Comparison of ENCODE assay signal across 8 cellular contexts in the genomic region with DNA sequence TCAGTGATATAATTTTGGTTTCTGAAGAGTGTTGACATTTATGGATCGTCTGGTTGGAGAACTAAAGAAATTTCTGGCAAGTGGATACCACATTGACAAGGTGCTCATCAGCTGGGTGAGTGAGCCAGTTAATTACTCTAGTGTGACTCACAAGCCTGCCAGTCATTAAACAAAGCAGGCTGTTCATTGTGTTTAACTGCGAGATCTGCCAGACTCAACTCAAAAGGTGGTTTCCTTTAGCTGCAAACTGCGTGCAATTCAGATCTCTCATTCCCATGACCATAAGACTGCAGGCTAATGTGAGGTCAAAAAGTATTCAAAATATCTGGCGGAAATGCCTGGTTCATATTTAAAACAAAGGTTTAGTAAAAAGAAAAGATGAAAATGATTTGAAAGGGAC. TPM values are rescaled to one million over a fixed set of nuclear protein-coding genes. Genes with fewer than 3 reads are reported as not detected.
DNase-seq lines count a peak whose midpoint lies in the region; ATAC-seq and TF ChIP-seq lines count a peak whose summit lies in the region.

No MANE protein-coding gene starts in this region.

- H3K4me3 ChIP-seq in fibroblast of mammary gland (ENCODE audit: control insufficient read depth, low read depth, low read length), result no peak overlapping the region

- peak; percentile 84 for ATAC-seq in GM18868 (IDR thresholded peaks at IDR 0.05; ENCODE audit: unreplicated experiment)
- no peak for ATAC-seq in HG02642 (IDR thresholded peaks at IDR 0.05; ENCODE audit: poor library complexity, unreplicated experiment)
- ATAC-seq in GM18517 (IDR thresholded peaks at IDR 0.05; ENCODE audit: unreplicated experiment), result no peak

- TF ChIP-seq CTCF in fibroblast of mammary gland (conservative IDR thresholded peaks at IDR 0.05; ENCODE audit: control insufficient read depth, insufficient read depth, low read depth, low read length), result no peak

- DNase-seq in COLO829 (ENCODE audit: low spot score), result peak; percentile 82
- DNase-seq in NCI-H748 (lab: John Stamatoyannopoulos, UW; ENCODE audit: unreplicated experiment), result peak; percentile 59
- peak; percentile 11 for DNase-seq in fibroblast of mammary gland (ENCODE audit: low read depth)
- DNase-seq in SK-N-DZ (ENCODE audit: low spot score), result no peak
- DNase-seq in stimulated activated CD4-positive, alpha-beta T cell treated with anti-CD3 and anti-CD28 coated beads, Interleukin-4, amount 100 ng/mL, for 4 hours, result no peak

RNA-seq across cellular contexts. Expression of gene IYD, which starts 32.5 kb away (rescaled TPM):
- not detected in 2 replicates for polyA plus RNA-seq in SK-N-DZ (2014; cell fraction: cytosol; rRNA removed)
- polyA plus RNA-seq in SK-N-DZ (2014; cell fraction: nucleus; rRNA removed), result not detected in 2 replicates

Comparison
In these comparisons a context has a peak if more than half of its experiments do, and no peak if none do; other contexts are left out.
1. DNase-seq: peak in COLO829 (single experiment), NCI-H748 (single experiment) and fibroblast of mammary gland (single experiment); none in SK-N-DZ (single experiment) and stimulated activated CD4-positive, alpha-beta T cell treated with anti-CD3 and anti-CD28 coated beads, Interleukin-4, amount 100 ng/mL, for 4 hours (0 of 2).